ENCODE assay signal across 8 cellular contexts in the genomic region with DNA sequence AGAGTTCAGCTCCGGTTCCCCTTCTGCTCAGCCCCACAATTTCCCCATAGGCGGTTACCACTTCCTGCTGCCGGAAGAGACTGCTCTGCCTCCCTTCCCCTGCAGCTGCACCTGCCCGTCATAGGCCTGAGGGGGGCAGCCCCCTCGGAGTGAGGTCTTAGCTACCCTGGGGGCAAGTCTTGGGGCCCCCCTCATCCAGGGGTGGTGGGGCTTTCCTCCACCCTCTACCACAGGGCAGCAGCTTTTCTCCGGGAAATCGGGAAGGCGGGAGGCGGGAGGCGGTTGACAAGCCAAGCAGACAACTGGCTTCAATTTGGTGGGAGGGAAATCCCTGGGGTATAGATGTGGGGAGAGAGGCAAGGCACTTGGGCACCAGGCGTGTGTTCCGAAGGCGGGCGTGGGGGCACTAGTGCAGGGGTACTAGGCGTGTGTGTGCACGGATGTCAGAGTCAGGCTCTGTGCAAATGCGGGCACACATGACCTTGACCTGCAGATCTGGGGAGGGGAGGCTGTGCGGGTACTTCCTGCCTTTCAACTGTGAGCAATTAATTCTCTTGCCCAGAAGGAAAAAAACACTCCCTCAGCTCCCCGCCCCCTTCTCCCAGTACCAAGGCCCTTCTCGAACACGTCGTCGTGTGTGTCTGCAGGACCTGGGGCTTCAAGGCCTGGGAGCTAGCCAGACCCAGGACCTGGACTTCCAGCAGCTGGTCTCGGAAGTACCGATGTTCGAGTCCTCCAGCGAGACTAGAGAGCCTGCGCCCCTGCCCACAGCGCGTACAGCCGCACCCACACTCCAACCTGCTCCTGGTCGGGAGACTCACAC. TPM values are rescaled to one million over a fixed set of nuclear protein-coding genes. Genes with fewer than 3 reads are reported as not detected.
DNase-seq lines count a peak whose midpoint lies in the region; ATAC-seq, FAIRE-seq and TF ChIP-seq lines count a peak whose summit lies in the region.

No MANE protein-coding gene starts in this region.

- H3K9me3 ChIP-seq in kidney (ENCODE audit: control insufficient read depth in 1 of 2, low read length in 2 of 2) = no peaks in the 10 kb centered on the region

- intact Hi-C loops in kidney (cut with DNase I) = no loop called here

- in situ Hi-C loops in astrocyte of the cerebellum (cut with HindIII; ENCODE audit: low sequenced_read_pairs) = no loop called here

- peak overlapping the region; percentile 55 for H3K4me3 ChIP-seq in astrocyte of the cerebellum (ENCODE audit: low read depth, low read length)
- H3K4me3 ChIP-seq in kidney (ENCODE audit: low read length in 2 of 2) = peak overlapping the region; percentile 61 to 71

- peak; percentile 45 for ATAC-seq in GM21529 (IDR thresholded peaks at IDR 0.05; ENCODE audit: unreplicated experiment)

- H3K27ac ChIP-seq in kidney (ENCODE audit: low read depth in 2 of 2, low read length in 2 of 2) = peak overlapping the region; percentile 96 to 97

- peaks cover 7 to 20% of the 10 kb centered on the region in 2 donors for H3K4me1 ChIP-seq in kidney (ENCODE audit: control insufficient read depth in 1 of 2, insufficient read depth in 1 of 2, low read depth in 1 of 2, low read length in 2 of 2)

- TF ChIP-seq CTCF in astrocyte of the cerebellum (IDR thresholded peaks at IDR 0.05; ENCODE audit: low read depth, low read length, missing control alignments) (no peak), kidney (IDR thresholded peaks at IDR 0.05; ENCODE audit: borderline replicate concordance, extremely low read depth, insufficient read depth) (no peak)

- H3K36me3 ChIP-seq in kidney (ENCODE audit: control insufficient read depth in 1 of 2, insufficient read depth in 2 of 2, low read length in 2 of 2) = peaks cover 0 to 2% of the 10 kb centered on the region in 2 donors

- DNase-seq in DMS153 treated with DMSO at 0.1 percent for 48 hours (lab: John Stamatoyannopoulos, UW; ENCODE audit: unreplicated experiment) (peak; percentile 69), MV-4-11 (lab: John Stamatoyannopoulos, UW) (peak; percentile 95), T-helper 1 cell (peak; percentile 61 to 92 (median 72)), astrocyte of the cerebellum (ENCODE audit: low read depth) (no peak), kidney (peak; percentile 85), hepatic stellate cell (ENCODE audit: low spot score) (no peak)
- peak; percentile 62 for DNase-seq in stimulated activated CD4-positive, alpha-beta T cell treated with anti-CD3 and anti-CD28 coated beads, Interleukin-2, amount 100 ng/mL, for 4 hours (ENCODE audit: low read depth)

- no peak for FAIRE-seq in kidney (lab: Jason Lieb, UNC)

- H3K9ac ChIP-seq in kidney (ENCODE audit: low read length in 2 of 2) = peak overlapping the region; percentile 79 to 86

RNA-seq across cellular contexts. Expression of a gene that starts 1.0 kb away (rescaled TPM):
- total RNA-seq in kidney = 73.0 TPM
- 38.3 TPM for polyA plus RNA-seq in kidney (ENCODE audit: insufficient read depth, low read depth, low replicate concordance)

RNA-seq across cellular contexts. Expression of a gene that starts 7.8 kb away (rescaled TPM):
- total RNA-seq in kidney = 79.3 TPM
- polyA plus RNA-seq in kidney (ENCODE audit: insufficient read depth, low read depth, low replicate concordance) = 120 TPM

RNA-seq across cellular contexts. Expression of a gene that starts 17.4 kb away (rescaled TPM):
- total RNA-seq in kidney = 22.9 TPM
- polyA plus RNA-seq in kidney (ENCODE audit: insufficient read depth, low read depth, low replicate concordance) = 78.2 TPM

RNA-seq across cellular contexts. Expression of a gene that starts 22.6 kb away (rescaled TPM):
- total RNA-seq in kidney = 2.3 TPM
- 22.1 TPM for polyA plus RNA-seq in kidney (ENCODE audit: insufficient read depth, low read depth, low replicate concordance)

RNA-seq across cellular contexts. Expression of a gene that starts 41.1 kb away (rescaled TPM):
- total RNA-seq in kidney = 71.9 TPM
- 26.1 TPM for polyA plus RNA-seq in kidney (ENCODE audit: insufficient read depth, low read depth, low replicate concordance)

Comparison
In these comparisons a context has a peak if more than half of its experiments do, and no peak if none do; other contexts are left out.
1. DNase-seq: peak in DMS153 treated with DMSO at 0.1 percent for 48 hours (single experiment), MV-4-11 (single experiment), T-helper 1 cell (5 of 5), kidney (single experiment) and stimulated activated CD4-positive, alpha-beta T cell treated with anti-CD3 and anti-CD28 coated beads, Interleukin-2, amount 100 ng/mL, for 4 hours (single experiment); none in astrocyte of the cerebellum (single experiment) and hepatic stellate cell (single experiment).